17 cellular contexts compared by ENCODE assay signal in genomic region chr3:143172313-143173054, GRCh38. TPM values are rescaled to one million over a fixed set of nuclear protein-coding genes. Genes with fewer than 3 reads are reported as not detected.
DNase-seq lines count a peak whose midpoint lies in the region; ATAC-seq and TF ChIP-seq lines count a peak whose summit lies in the region.
"Had no signal": no experiment of that assay in that cellular context is flagged by ENCODE, and none has a peak within 500 bp of the region (broad histone marks: within the 10 kb centered on the region; RNA-seq: fewer than 3 reads in every experiment).

No MANE protein-coding gene starts in this region.

- H3K36me3 ChIP-seq in heart left ventricle, result no peaks in the 10 kb centered on the region
- H3K36me3 ChIP-seq in OCI-LY1 (ENCODE audit: insufficient read depth, low read length), result no peaks in the 10 kb centered on the region
- H3K36me3 ChIP-seq in spleen, result no peaks in the 10 kb centered on the region
- H3K36me3 ChIP-seq: uterus had no signal

- no peaks in the 10 kb centered on the region for H3K79me2 ChIP-seq in OCI-LY1 (ENCODE audit: insufficient read depth, low read length)

- no peak for DNase-seq in heart left ventricle
- DNase-seq in right cardiac atrium, result no peak
- peak; percentile 51 for DNase-seq in iris pigment epithelial cell (ENCODE audit: low read depth)
- DNase-seq in spleen, result no peak
- no peak for DNase-seq in NCI-H2171 (lab: John Stamatoyannopoulos, UW)
- DNase-seq in OCI-M2 (lab: John Stamatoyannopoulos, UW; ENCODE audit: unreplicated experiment), result no peak
- no peak for DNase-seq in SIG-M5 treated with dmso at 0.1 percent for 504 hours (lab: John Stamatoyannopoulos, UW; ENCODE audit: unreplicated experiment)
- DNase-seq: activated naive CD4-positive, alpha-beta T cell treated with Interleukin-2 at 50 U/mL for 16 hours; DMS53; endodermal cell; NCI-H1417; nucleus accumbens; PC-3; stimulated activated naive CD4-positive, alpha-beta T cell treated with Interleukin-2 at 50 U/mL for 16 hours; uterus had no signal

- no peaks in the 10 kb centered on the region for H4K20me1 ChIP-seq in OCI-LY1 (ENCODE audit: insufficient read depth, low read length)

- no peaks in the 10 kb centered on the region for H3K9me2 ChIP-seq in OCI-LY1 (ENCODE audit: low read depth, low read length)

- H3K27me3 ChIP-seq in heart left ventricle, result no peaks in the 10 kb centered on the region
- no peaks in the 10 kb centered on the region for H3K27me3 ChIP-seq in right cardiac atrium (ENCODE audit: control insufficient read depth, insufficient read depth)
- no peaks in the 10 kb centered on the region for H3K27me3 ChIP-seq in OCI-LY1 (ENCODE audit: insufficient read depth, low read length)
- no peaks in the 10 kb centered on the region for H3K27me3 ChIP-seq in spleen (replicated peaks in 1 of 7)
- H3K27me3 ChIP-seq: uterus had no signal

- H3K9ac ChIP-seq in OCI-LY1 (ENCODE audit: low read length), result no peak overlapping the region

- H3K27ac ChIP-seq in heart left ventricle (peak overlapping the region in 9 of 12 donors; percentile 5 to 81 (median 47)), right cardiac atrium (ENCODE audit: low read length) (no peak overlapping the region), OCI-LY1 (ENCODE audit: low read depth, low read length, poor library complexity, severe bottlenecking) (peak overlapping the region; percentile 85), spleen (peak overlapping the region; percentile 15 to 81 (median 80))
- H3K27ac ChIP-seq: uterus had no signal

- H3K4me2 ChIP-seq in OCI-LY1 (ENCODE audit: low read length), result no peak overlapping the region

- H3K4me1 ChIP-seq in heart left ventricle (peaks cover 0 to 47% (median 0%) of the 10 kb centered on the region in 12 donors), right cardiac atrium (ENCODE audit: control insufficient read depth, insufficient read depth, low read length) (no peaks in the 10 kb centered on the region), OCI-LY1 (ENCODE audit: insufficient read depth, low read length, severe bottlenecking) (peaks cover 33% of the 10 kb centered on the region), spleen (peaks cover 15 to 56% (median 31%) of the 10 kb centered on the region in 6 donors)
- H3K4me1 ChIP-seq: uterus had no signal

- no peak overlapping the region for H3K4me3 ChIP-seq in heart left ventricle
- H3K4me3 ChIP-seq in right cardiac atrium (ENCODE audit: low read length), result no peak overlapping the region
- no peak overlapping the region for H3K4me3 ChIP-seq in OCI-LY1 (ENCODE audit: low read depth, low read length, poor library complexity, severe bottlenecking)
- H3K4me3 ChIP-seq in spleen, result no peak overlapping the region
- H3K4me3 ChIP-seq: K562, uterus had no signal

- H3F3A ChIP-seq in OCI-LY1 (ENCODE audit: insufficient read depth, low read length), result no peaks in the 10 kb centered on the region

- ATAC-seq in heart left ventricle, result no peak
- no peak for ATAC-seq in right cardiac atrium
- ATAC-seq: K562, PC-3 had no signal

- TF ChIP-seq POLR2A in heart left ventricle (IDR thresholded peaks at IDR 0.05) (no peak), spleen (IDR thresholded peaks at IDR 0.05) (no peak)

- TF ChIP-seq CTCF in heart left ventricle (IDR thresholded peaks at IDR 0.05), result no peak
- TF ChIP-seq CTCF in OCI-LY1 (IDR thresholded peaks at IDR 0.05; ENCODE audit: low read length), result no peak
- TF ChIP-seq CTCF in spleen (IDR thresholded peaks at IDR 0.05 in 8 of 11, conservative IDR thresholded peaks at IDR 0.05 in 3 of 11), result no peak

- intact Hi-C loops in heart left ventricle (cut with DNase I), result no loop called here
- intact Hi-C loops in right cardiac atrium (cut with DNase I), result no loop called here
- intact Hi-C loops in spleen (cut with DNase I; ENCODE audit: low total_unique reads), result no loop called here

- H3K9me3 ChIP-seq in heart left ventricle (peaks cover 0 to 16% (median 3%) of the 10 kb centered on the region in 12 donors), right cardiac atrium (ENCODE audit: control insufficient read depth, low read length) (no peaks in the 10 kb centered on the region), OCI-LY1 (ENCODE audit: low read length) (peaks cover 6% of the 10 kb centered on the region; the same call in 1 of the 2 replicates), spleen (peaks cover 0 to 14% (median 9%) of the 10 kb centered on the region in 8 donors)
- H3K9me3 ChIP-seq: uterus had no signal

- H2AFZ ChIP-seq in OCI-LY1 (ENCODE audit: low read length), result no peak overlapping the region

- WGBS in heart left ventricle, 4 donors, result 73 to 79% (median 77%) methylated on average over 6 of the region's 6 CpGs
- WGBS in right cardiac atrium, result 74% methylated on average over 6 of the region's 6 CpGs
- WGBS in spleen, 5 donors, result 56 to 80% (median 70%) methylated on average over 6 of the region's 6 CpGs

RNA-seq across cellular contexts. Expression of gene CHST2, which starts 52.9 kb away (rescaled TPM):
- total RNA-seq in heart left ventricle (1 to 10 TPM; 1.3 to 8.7 (median 2.4) TPM), right cardiac atrium (1 to 10 TPM; 1.5 to 3.3 (median 2.4) TPM), spleen (10 to 100 TPM; 25.9 to 46.6 (median 32.6) TPM)
- polyA plus RNA-seq in heart left ventricle (1 to 10 TPM in 1 of 2 donors, under 1 TPM in 1; 0.84 to 2.8 TPM), right cardiac atrium (2.0 TPM), spleen (10 to 100 TPM in 2 of 3 donors, 1 to 10 TPM in 1; 8.5 to 15.4 (median 11.9) TPM)
